ENCODE assay signal across 1 cellular context in the genomic region with DNA sequence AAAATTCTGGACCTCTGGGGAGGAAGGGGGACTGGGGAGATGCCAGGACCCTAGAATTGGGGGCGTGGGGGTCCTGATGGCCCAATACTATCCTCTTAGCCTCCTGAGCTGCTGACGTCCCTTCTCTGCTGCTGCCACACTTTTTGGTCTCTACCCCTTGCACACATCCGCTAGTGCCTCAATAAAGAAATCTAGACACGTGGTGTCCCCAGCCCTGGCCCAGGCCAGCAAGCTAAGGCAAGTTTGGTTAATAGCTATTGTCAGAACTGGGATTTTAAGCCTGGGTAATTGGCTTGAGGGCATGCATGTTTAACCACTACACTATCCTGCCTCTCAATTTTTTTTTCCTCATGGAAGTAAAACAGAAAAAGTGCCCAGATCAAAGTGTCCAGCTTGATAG.
TF ChIP-seq lines count a peak whose summit lies in the region.

No MANE protein-coding gene starts in this region.

TF ChIP-seq in GM23338, 12 proteins besides CTCF, POLR2A, EP300 and RAD21 (continued from another document):
- TF ChIP-seq, protein P1, sequence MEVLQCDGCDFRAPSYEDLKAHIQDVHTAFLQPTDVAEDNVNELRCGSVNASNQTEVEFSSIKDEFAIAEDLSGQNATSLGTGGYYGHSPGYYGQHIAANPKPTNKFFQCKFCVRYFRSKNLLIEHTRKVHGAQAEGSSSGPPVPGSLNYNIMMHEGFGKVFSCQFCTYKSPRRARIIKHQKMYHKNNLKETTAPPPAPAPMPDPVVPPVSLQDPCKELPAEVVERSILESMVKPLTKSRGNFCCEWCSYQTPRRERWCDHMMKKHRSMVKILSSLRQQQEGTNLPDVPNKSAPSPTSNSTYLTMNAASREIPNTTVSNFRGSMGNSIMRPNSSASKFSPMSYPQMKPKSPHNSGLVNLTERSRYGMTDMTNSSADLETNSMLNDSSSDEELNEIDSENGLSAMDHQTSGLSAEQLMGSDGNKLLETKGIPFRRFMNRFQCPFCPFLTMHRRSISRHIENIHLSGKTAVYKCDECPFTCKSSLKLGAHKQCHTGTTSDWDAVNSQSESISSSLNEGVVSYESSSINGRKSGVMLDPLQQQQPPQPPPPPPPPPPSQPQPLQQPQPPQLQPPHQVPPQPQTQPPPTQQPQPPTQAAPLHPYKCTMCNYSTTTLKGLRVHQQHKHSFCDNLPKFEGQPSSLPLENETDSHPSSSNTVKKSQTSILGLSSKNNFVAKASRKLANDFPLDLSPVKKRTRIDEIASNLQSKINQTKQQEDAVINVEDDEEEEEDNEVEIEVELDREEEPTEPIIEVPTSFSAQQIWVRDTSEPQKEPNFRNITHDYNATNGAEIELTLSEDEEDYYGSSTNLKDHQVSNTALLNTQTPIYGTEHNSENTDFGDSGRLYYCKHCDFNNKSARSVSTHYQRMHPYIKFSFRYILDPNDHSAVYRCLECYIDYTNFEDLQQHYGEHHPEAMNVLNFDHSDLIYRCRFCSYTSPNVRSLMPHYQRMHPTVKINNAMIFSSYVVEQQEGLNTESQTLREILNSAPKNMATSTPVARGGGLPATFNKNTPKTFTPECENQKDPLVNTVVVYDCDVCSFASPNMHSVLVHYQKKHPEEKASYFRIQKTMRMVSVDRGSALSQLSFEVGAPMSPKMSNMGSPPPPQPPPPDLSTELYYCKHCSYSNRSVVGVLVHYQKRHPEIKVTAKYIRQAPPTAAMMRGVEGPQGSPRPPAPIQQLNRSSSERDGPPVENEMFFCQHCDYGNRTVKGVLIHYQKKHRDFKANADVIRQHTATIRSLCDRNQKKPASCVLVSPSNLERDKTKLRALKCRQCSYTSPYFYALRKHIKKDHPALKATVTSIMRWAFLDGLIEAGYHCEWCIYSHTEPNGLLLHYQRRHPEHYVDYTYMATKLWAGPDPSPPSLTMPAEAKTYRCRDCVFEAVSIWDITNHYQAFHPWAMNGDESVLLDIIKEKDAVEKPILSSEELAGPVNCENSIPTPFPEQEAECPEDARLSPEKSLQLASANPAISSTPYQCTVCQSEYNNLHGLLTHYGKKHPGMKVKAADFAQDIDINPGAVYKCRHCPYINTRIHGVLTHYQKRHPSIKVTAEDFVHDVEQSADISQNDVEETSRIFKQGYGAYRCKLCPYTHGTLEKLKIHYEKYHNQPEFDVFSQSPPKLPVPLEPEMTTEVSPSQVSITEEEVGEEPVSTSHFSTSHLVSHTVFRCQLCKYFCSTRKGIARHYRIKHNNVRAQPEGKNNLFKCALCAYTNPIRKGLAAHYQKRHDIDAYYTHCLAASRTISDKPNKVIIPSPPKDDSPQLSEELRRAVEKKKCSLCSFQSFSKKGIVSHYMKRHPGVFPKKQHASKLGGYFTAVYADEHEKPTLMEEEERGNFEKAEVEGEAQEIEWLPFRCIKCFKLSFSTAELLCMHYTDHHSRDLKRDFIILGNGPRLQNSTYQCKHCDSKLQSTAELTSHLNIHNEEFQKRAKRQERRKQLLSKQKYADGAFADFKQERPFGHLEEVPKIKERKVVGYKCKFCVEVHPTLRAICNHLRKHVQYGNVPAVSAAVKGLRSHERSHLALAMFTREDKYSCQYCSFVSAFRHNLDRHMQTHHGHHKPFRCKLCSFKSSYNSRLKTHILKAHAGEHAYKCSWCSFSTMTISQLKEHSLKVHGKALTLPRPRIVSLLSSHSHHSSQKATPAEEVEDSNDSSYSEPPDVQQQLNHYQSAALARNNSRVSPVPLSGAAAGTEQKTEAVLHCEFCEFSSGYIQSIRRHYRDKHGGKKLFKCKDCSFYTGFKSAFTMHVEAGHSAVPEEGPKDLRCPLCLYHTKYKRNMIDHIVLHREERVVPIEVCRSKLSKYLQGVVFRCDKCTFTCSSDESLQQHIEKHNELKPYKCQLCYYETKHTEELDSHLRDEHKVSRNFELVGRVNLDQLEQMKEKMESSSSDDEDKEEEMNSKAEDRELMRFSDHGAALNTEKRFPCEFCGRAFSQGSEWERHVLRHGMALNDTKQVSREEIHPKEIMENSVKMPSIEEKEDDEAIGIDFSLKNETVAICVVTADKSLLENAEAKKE (CRISPR knock-in tag; IDR thresholded peaks at IDR 0.05) = no peak
